In the genomic region with DNA sequence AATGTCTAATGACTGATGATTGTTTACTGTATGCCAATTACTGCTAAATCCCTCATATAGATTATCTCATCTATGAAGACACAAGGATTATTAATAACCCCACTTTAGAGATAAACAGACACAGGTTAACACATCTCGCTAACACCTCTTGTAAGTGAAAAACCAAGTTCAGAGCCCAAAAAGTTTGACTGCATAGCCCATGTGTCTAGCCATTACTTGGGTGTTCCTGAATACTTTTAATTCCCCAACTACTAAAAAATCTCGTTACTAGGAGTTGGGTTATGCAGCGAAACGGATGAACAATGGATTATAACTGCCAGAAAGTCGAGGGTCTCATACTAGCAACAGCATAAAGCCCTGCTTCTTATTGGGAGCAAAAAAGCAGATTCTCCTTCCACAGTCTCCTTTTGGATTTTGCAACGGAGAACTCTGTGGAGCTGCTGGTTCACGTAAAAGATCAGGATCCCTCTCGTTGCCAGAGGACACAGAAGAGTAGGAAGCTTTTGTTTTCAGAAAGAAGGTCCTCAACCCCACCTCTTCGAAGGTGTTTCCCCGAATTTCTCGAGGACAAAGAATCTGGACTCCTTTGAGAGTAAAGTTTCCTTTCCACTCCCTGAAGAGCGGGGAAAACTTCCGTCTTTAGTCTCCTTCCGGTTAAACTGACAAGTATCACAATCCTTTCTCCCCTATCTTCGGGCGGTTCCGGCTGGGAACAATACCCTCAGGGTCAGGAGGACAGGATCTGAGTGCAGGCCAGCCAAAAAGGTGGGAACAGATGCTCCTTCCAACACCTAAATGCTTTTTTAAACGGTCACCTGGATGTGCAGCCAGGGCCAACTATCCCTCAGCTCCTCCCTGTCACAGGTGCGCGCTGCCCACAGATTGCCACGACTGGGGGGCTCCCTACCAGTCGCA, we compare ENCODE assay signal across 8 cellular contexts. TPM values are rescaled to one million over a fixed set of nuclear protein-coding genes. Genes with fewer than 3 reads are reported as not detected.
DNase-seq lines count a peak whose midpoint lies in the region; ATAC-seq, FAIRE-seq and TF ChIP-seq lines count a peak whose summit lies in the region.

No MANE protein-coding gene starts in this region.

- CTCF ChIA-PET in endothelial cell of umbilical vein (lab: Charles Lee) = interaction anchor here (0.8 to 3.1 kb wide), 6 partner anchors 44 to 154 kb away, joined by 3 to 18 read pairs (median 14); a partner anchor contains a TSS

- H3K79me2 ChIP-seq in SU-DHL-6 (ENCODE audit: insufficient read depth, low read length) = peaks cover 48% of the 10 kb centered on the region
- peaks cover 46% of the 10 kb centered on the region for H3K79me2 ChIP-seq in endothelial cell of umbilical vein (ENCODE audit: control insufficient read depth, insufficient read depth, low read length)

- H2AFZ ChIP-seq in SU-DHL-6 (ENCODE audit: low read depth, low read length, severe bottlenecking) = peak overlapping the region; percentile 80
- H2AFZ ChIP-seq in endothelial cell of umbilical vein (ENCODE audit: low read depth, low read length) = peak overlapping the region; percentile 42

- TF ChIP-seq CTCF in SU-DHL-6 (IDR thresholded peaks at IDR 0.05; ENCODE audit: insufficient read depth, low read length, poor library complexity, severe bottlenecking) (no peak), endothelial cell of umbilical vein (IDR thresholded peaks at IDR 0.05; ENCODE audit: extremely low read depth in 1 of 2, insufficient read depth in 1 of 2, low read depth in 1 of 2, low read length in 2 of 2) (no peak), upper lobe of right lung (IDR thresholded peaks at IDR 0.05) (no peak)

- H3K9me3 ChIP-seq in SU-DHL-6 (ENCODE audit: insufficient read depth, low read length) (no peaks in the 10 kb centered on the region), endothelial cell of umbilical vein (replicated peaks; ENCODE audit: control insufficient read depth, insufficient read depth, low read length) (no peaks in the 10 kb centered on the region), mesodermal cell (ENCODE audit: control insufficient read depth, low read length) (no peaks in the 10 kb centered on the region), upper lobe of right lung (no peaks in the 10 kb centered on the region)

- H3K27me3 ChIP-seq in SU-DHL-6 (ENCODE audit: low read length) (no peaks in the 10 kb centered on the region), endothelial cell of umbilical vein (ENCODE audit: control insufficient read depth in 2 of 2, insufficient read depth in 2 of 2, low read length in 2 of 2) (no peaks in the 10 kb centered on the region), upper lobe of right lung (no peaks in the 10 kb centered on the region)

- WGBS in mesodermal cell (ENCODE audit: insufficient coverage in 2 of 2), 2 experiments = 4 to 8% methylated on average over 16 to 21 of the region's 22 CpGs

- intact Hi-C loops in endothelial cell of umbilical vein (cut with micrococcal nuclease) = no loop called here
- intact Hi-C loops in upper lobe of right lung (cut with DNase I) = no loop called here

- dilution Hi-C loops in endothelial cell of umbilical vein (cut with MboI; ENCODE audit: extremely low pct_ligation_motif_present, low sequenced_read_pairs) = no loop called here

- DNase-seq in SIG-M5 treated with dmso at 0.1 percent for 504 hours (lab: John Stamatoyannopoulos, UW; ENCODE audit: unreplicated experiment) (peak; percentile 54), SIG-M5 (lab: John Stamatoyannopoulos, UW) (no peak), HT-29 (ENCODE audit: low spot score) (peak; percentile 81), endothelial cell of umbilical vein (ENCODE audit: low read depth, low spot score) (peak; percentile 52), upper lobe of right lung (no peak)

- peaks cover 6% of the 10 kb centered on the region; the same call in 1 of the 2 replicates for H3F3A ChIP-seq in SU-DHL-6 (ENCODE audit: insufficient read depth)

- no peaks in the 10 kb centered on the region for H3K9me2 ChIP-seq in SU-DHL-6 (replicated peaks; ENCODE audit: insufficient read depth, low read length)

- peak overlapping the region; percentile 87 for H3K4me2 ChIP-seq in SU-DHL-6 (ENCODE audit: low read depth, low read length, poor library complexity, severe bottlenecking)
- H3K4me2 ChIP-seq in endothelial cell of umbilical vein (ENCODE audit: insufficient read depth, low read length) = peak overlapping the region; percentile 93

- no peaks in the 10 kb centered on the region for H3K9me1 ChIP-seq in endothelial cell of umbilical vein (replicated peaks; ENCODE audit: control insufficient read depth, extremely low read depth, insufficient read depth, low read length)

- peak; percentile 33 for FAIRE-seq in endothelial cell of umbilical vein (lab: Jason Lieb, UNC)

- H4K20me1 ChIP-seq in SU-DHL-6 (ENCODE audit: low read depth, low read length) (no peaks in the 10 kb centered on the region), endothelial cell of umbilical vein (replicated peaks; ENCODE audit: control insufficient read depth, extremely low read depth, insufficient read depth, low read length) (no peaks in the 10 kb centered on the region)

- POLR2A ChIA-PET in endothelial cell of umbilical vein (lab: Charles Lee) = interaction anchor here (1.0 to 3.3 kb wide), 4 partner anchors 8 to 77 kb away, joined by 5 to 90 read pairs (median 6); a partner anchor contains a TSS

- H3K4me1 ChIP-seq in endothelial cell of umbilical vein (ENCODE audit: control insufficient read depth, extremely low read depth, insufficient read depth, low read length) (peaks cover 8% of the 10 kb centered on the region), mesodermal cell (ENCODE audit: control insufficient read depth, insufficient read depth, low read length, poor library complexity, severe bottlenecking) (peaks cover 2% of the 10 kb centered on the region), upper lobe of right lung (peaks cover 23% of the 10 kb centered on the region)

- BruUV-seq in endothelial cell of umbilical vein (replicated peaks; lab: Mats Ljungman, UMichigan) = no TSS peak

- ATAC-seq in GM21447 (IDR thresholded peaks at IDR 0.05; ENCODE audit: unreplicated experiment) = peak; percentile 11
- ATAC-seq in upper lobe of right lung = peak; percentile 48

- H3K4me3 ChIP-seq in SU-DHL-6 (ENCODE audit: insufficient read depth, low read length, poor library complexity, severe bottlenecking) (peak overlapping the region; percentile 79), endothelial cell of umbilical vein (replicated peaks in 1 of 3; ENCODE audit: insufficient read depth in 1 of 3, low read depth in 1 of 3, low read length in 3 of 3) (peak overlapping the region; percentile 63 to 100 (median 94)), mesodermal cell (ENCODE audit: extremely low read depth, insufficient read depth, low read length, poor library complexity, severe bottlenecking) (peak overlapping the region; percentile 85), upper lobe of right lung (peak overlapping the region; percentile 83)

- TF ChIP-seq POLR2A in endothelial cell of umbilical vein (IDR thresholded peaks at IDR 0.05; ENCODE audit: low read depth, low read length) = no peak

- H3K9ac ChIP-seq in SU-DHL-6 (ENCODE audit: low read length) (peak overlapping the region; percentile 90), endothelial cell of umbilical vein (replicated peaks; ENCODE audit: extremely low read depth, insufficient read depth, low read length) (peak overlapping the region; percentile 92)

- H3K36me3 ChIP-seq in SU-DHL-6 (ENCODE audit: low read length) = peaks cover 41% of the 10 kb centered on the region
- peaks cover 5 to 19% of the 10 kb centered on the region in 2 experiments for H3K36me3 ChIP-seq in endothelial cell of umbilical vein (ENCODE audit: control insufficient read depth in 2 of 2, extremely low read depth in 1 of 2, insufficient read depth in 2 of 2, low read length in 2 of 2)
- peaks cover 41% of the 10 kb centered on the region for H3K36me3 ChIP-seq in mesodermal cell (ENCODE audit: control insufficient read depth, insufficient read depth, low read length)
- H3K36me3 ChIP-seq in upper lobe of right lung = peaks cover 37% of the 10 kb centered on the region

- H3K27ac ChIP-seq in SU-DHL-6 (ENCODE audit: low read depth, low read length) = peak overlapping the region; percentile 86
- H3K27ac ChIP-seq in endothelial cell of umbilical vein (ENCODE audit: insufficient read depth, low read depth, low read length) = peak overlapping the region; percentile 80
- peak overlapping the region; percentile 95 for H3K27ac ChIP-seq in mesodermal cell (ENCODE audit: low read depth, low read length, severe bottlenecking)
- H3K27ac ChIP-seq in upper lobe of right lung = peak overlapping the region; percentile 98

TF ChIP-seq in endothelial cell of umbilical vein, 7 proteins besides CTCF, POLR2A, EP300 and RAD21:
- TF ChIP-seq, protein P1, sequence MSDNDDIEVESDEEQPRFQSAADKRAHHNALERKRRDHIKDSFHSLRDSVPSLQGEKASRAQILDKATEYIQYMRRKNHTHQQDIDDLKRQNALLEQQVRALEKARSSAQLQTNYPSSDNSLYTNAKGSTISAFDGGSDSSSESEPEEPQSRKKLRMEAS (IDR thresholded peaks at IDR 0.05; ENCODE audit: insufficient read depth, insufficient read length) = no peak

RNA-seq across cellular contexts. Expression of a gene that starts 0.9 kb away (rescaled TPM):
- 16.1 and 16.6 TPM in 2 replicates for total RNA-seq in HT-29 (2014; rRNA removed; shearing (Covaris generic))
- total RNA-seq in endothelial cell of umbilical vein = 35.7 and 41.2 TPM in 2 replicates
- polyA plus RNA-seq in endothelial cell of umbilical vein = 59.4 and 73.9 TPM in 2 replicates
- 44.3 and 46.4 TPM in 2 replicates for polyA plus RNA-seq in endothelial cell of umbilical vein (2011; cell fraction: cytosol; rRNA removed)
- 82.4 and 83.0 TPM in 2 replicates for polyA plus RNA-seq in endothelial cell of umbilical vein (2011; cell fraction: nucleus; rRNA removed)
- 26.2 and 33.8 TPM in 2 replicates for polyA plus RNA-seq in endothelial cell of umbilical vein (2012)
- polyA minus RNA-seq in endothelial cell of umbilical vein = 280 and 304 TPM in 2 replicates
- polyA minus RNA-seq in endothelial cell of umbilical vein (2011; cell fraction: cytosol; rRNA and poly(A)+ RNA removed) = 28.3 TPM
- polyA minus RNA-seq in endothelial cell of umbilical vein (2011; cell fraction: nucleus; rRNA and poly(A)+ RNA removed) = 86.6 and 118 TPM in 2 replicates
- polyA plus RNA-seq in mesodermal cell (2013, experiment 1 of 2) = 50.3 TPM
- polyA plus RNA-seq in mesodermal cell (2013, experiment 2 of 2) = 47.3 TPM
- total RNA-seq in upper lobe of right lung = 37.6 TPM

RNA-seq across cellular contexts. Expression of a gene that starts 48.2 kb away (rescaled TPM):
- 514 and 533 TPM in 2 replicates for total RNA-seq in HT-29 (2014; rRNA removed; shearing (Covaris generic))
- total RNA-seq in endothelial cell of umbilical vein (1,175 and 1,194 TPM in 2 replicates), upper lobe of right lung (801 TPM)
- polyA plus RNA-seq in endothelial cell of umbilical vein = 297 and 382 TPM in 2 replicates
- polyA plus RNA-seq in endothelial cell of umbilical vein (2011; cell fraction: cytosol; rRNA removed) = 501 and 523 TPM in 2 replicates
- 787 and 812 TPM in 2 replicates for polyA plus RNA-seq in endothelial cell of umbilical vein (2011; cell fraction: nucleus; rRNA removed)
- 602 and 1,003 TPM in 2 replicates for polyA plus RNA-seq in endothelial cell of umbilical vein (2012)
- 667 and 874 TPM in 2 replicates for polyA minus RNA-seq in endothelial cell of umbilical vein
- polyA minus RNA-seq in endothelial cell of umbilical vein (2011; cell fraction: cytosol; rRNA and poly(A)+ RNA removed) = 684 TPM
- polyA minus RNA-seq in endothelial cell of umbilical vein (2011; cell fraction: nucleus; rRNA and poly(A)+ RNA removed) = 739 and 871 TPM in 2 replicates
- 833 TPM for polyA plus RNA-seq in mesodermal cell (2013, experiment 1 of 2)
- 863 TPM for polyA plus RNA-seq in mesodermal cell (2013, experiment 2 of 2)

Comparison
In these comparisons a context has a peak if more than half of its experiments do, and no peak if none do; other contexts are left out.
1. DNase-seq: peak in SIG-M5 treated with dmso at 0.1 percent for 504 hours (single experiment), HT-29 (single experiment) and endothelial cell of umbilical vein (single experiment); none in SIG-M5 (single experiment) and upper lobe of right lung (single experiment).
2. Peak in every context shown above with its lines, with median percentiles within 50 percentile points of each other: H3K27ac ChIP-seq and H3K4me3 ChIP-seq.